In the genomic region with DNA sequence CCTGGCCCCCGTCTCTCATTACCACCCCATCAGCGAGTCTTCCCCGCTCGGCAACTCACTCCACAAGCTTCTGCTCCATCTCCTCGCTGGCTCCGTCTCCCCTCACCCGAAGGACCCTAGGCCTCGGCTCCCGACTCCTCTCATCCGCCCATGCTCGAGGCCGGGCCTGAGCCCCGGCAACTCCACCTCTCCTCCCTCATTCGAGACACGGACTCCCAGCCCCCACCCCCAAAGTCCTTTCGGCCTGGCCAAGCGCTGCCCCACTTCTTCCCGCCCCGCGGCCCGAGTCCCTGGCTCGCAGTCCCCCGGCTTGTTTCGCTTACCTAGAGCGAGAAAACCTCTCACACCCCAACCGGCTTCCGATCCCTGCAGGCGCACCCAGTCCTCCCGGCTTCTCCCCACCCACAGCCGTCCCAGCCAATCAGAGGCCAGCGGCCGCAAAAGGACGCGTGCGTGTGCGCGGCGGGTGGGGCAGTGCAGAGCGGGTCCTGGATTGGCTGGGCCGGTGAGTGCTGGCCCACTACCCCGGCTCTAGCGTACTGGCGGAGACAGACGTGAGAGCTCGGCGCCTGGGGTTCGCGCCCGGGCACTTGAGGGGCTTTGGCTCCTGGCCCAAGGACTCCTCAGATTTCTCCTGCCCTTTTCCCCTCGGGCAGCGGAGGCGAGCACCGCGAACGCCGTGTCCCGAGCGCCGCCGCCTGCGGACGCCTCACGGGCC, we compare ENCODE assay signal across 1 cellular context.
A peak's percentile ranks its signal among the peaks of the same experiment; 100 is the strongest.
TF ChIP-seq lines count a peak whose summit lies in the region.

A gene (minus strand): TSS at position 378 of the 718 bp plus-strand sequence. CDS start 10,237 bp downstream, outside the sequence.

TF ChIP-seq in WTC11, 78 proteins besides CTCF, POLR2A, EP300 and RAD21 (continued from another document):
- TF ChIP-seq, protein P1, sequence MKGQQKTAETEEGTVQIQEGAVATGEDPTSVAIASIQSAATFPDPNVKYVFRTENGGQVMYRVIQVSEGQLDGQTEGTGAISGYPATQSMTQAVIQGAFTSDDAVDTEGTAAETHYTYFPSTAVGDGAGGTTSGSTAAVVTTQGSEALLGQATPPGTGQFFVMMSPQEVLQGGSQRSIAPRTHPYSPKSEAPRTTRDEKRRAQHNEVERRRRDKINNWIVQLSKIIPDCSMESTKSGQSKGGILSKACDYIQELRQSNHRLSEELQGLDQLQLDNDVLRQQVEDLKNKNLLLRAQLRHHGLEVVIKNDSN (CRISPR knock-in tag; IDR thresholded peaks at IDR 0.05): no peak; the same call in 1 of the 2 replicates
- no peak for TF ChIP-seq ZNF263 (CRISPR knock-in tag; IDR thresholded peaks at IDR 0.05; ENCODE audit: low read depth)
- TF ChIP-seq, protein P2, sequence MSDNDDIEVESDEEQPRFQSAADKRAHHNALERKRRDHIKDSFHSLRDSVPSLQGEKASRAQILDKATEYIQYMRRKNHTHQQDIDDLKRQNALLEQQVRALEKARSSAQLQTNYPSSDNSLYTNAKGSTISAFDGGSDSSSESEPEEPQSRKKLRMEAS (CRISPR knock-in tag; IDR thresholded peaks at IDR 0.05): peak; percentile 76
- TF ChIP-seq ZNF317 (CRISPR knock-in tag; IDR thresholded peaks at IDR 0.05; ENCODE audit: borderline replicate concordance, low read depth): no peak
- no peak; the same call in 1 of the 2 replicates for TF ChIP-seq TEAD1 (CRISPR knock-in tag; IDR thresholded peaks at IDR 0.05)
- TF ChIP-seq, protein P3, sequence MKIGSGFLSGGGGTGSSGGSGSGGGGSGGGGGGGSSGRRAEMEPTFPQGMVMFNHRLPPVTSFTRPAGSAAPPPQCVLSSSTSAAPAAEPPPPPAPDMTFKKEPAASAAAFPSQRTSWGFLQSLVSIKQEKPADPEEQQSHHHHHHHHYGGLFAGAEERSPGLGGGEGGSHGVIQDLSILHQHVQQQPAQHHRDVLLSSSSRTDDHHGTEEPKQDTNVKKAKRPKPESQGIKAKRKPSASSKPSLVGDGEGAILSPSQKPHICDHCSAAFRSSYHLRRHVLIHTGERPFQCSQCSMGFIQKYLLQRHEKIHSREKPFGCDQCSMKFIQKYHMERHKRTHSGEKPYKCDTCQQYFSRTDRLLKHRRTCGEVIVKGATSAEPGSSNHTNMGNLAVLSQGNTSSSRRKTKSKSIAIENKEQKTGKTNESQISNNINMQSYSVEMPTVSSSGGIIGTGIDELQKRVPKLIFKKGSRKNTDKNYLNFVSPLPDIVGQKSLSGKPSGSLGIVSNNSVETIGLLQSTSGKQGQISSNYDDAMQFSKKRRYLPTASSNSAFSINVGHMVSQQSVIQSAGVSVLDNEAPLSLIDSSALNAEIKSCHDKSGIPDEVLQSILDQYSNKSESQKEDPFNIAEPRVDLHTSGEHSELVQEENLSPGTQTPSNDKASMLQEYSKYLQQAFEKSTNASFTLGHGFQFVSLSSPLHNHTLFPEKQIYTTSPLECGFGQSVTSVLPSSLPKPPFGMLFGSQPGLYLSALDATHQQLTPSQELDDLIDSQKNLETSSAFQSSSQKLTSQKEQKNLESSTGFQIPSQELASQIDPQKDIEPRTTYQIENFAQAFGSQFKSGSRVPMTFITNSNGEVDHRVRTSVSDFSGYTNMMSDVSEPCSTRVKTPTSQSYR (CRISPR knock-in tag; IDR thresholded peaks at IDR 0.05): no peak
- TF ChIP-seq JUN (CRISPR knock-in tag; IDR thresholded peaks at IDR 0.05): no peak
TF ChIP-seq in WTC11: peak in this region for 13.
